In genomic region chr4:128553665-128554515, GRCh38 we compare ENCODE assay signal across 8 cellular contexts.
DNase-seq lines count a peak whose midpoint lies in the region; ATAC-seq and TF ChIP-seq lines count a peak whose summit lies in the region.

No MANE protein-coding gene starts in this region.

- no peaks in the 10 kb centered on the region for H3K36me3 ChIP-seq in esophagus squamous epithelium

- peak overlapping the region; percentile 50 to 80 (median 60) for H3K4me3 ChIP-seq in esophagus squamous epithelium

- DNase-seq in DMS79 treated with DMSO at 0.1 percent for 48 hours (lab: John Stamatoyannopoulos, UW) (peak; percentile 61), DMS79 (lab: John Stamatoyannopoulos, UW) (no peak), RKO (ENCODE audit: low spot score) (peak; percentile 23), esophagus squamous epithelium (lab: John Stamatoyannopoulos, UW) (no peak), sciatic nerve (ENCODE audit: low spot score) (no peak)
- no peak for DNase-seq in stimulated activated CD4-positive, alpha-beta T cell treated with anti-CD3 and anti-CD28 coated beads, Interleukin-12 subunit alpha, Interleukin-12 subunit beta, amount 100 ng/mL, for 4 hours
- DNase-seq in activated CD8-positive, alpha-beta memory T cell treated with anti-CD3 and anti-CD28 coated beads, Interleukin-2, amount 50 U/mL, for 4 hours, result no peak

- 17 to 27% methylated on average over 5 of the region's 5 CpGs for WGBS in esophagus squamous epithelium, 2 donors

- TF ChIP-seq POLR2A in esophagus squamous epithelium (IDR thresholded peaks at IDR 0.05), result no peak

- no peak for TF ChIP-seq CTCF in esophagus squamous epithelium (IDR thresholded peaks at IDR 0.05)

- H3K27ac ChIP-seq in esophagus squamous epithelium, result peak overlapping the region; percentile 79 to 92 (median 88)

- intact Hi-C loops in esophagus squamous epithelium (cut with DNase I) (no loop called here), sciatic nerve (cut with DNase I) (no loop called here)

- peak; percentile 25 for ATAC-seq in sciatic nerve
- no peak for ATAC-seq in HG02623 (IDR thresholded peaks at IDR 0.05; ENCODE audit: unreplicated experiment)

- peaks cover 8 to 45% (median 13%) of the 10 kb centered on the region in 3 donors for H3K4me1 ChIP-seq in esophagus squamous epithelium

- no peaks in the 10 kb centered on the region for H3K27me3 ChIP-seq in esophagus squamous epithelium

- no peaks in the 10 kb centered on the region for H3K9me3 ChIP-seq in esophagus squamous epithelium

Comparison
In these comparisons a context has a peak if more than half of its experiments do, and no peak if none do; other contexts are left out.
1. DNase-seq: peak in DMS79 treated with DMSO at 0.1 percent for 48 hours (single experiment) and RKO (single experiment); none in DMS79 (single experiment), esophagus squamous epithelium (single experiment), sciatic nerve (single experiment), stimulated activated CD4-positive, alpha-beta T cell treated with anti-CD3 and anti-CD28 coated beads, Interleukin-12 subunit alpha, Interleukin-12 subunit beta, amount 100 ng/mL, for 4 hours (single experiment) and activated CD8-positive, alpha-beta memory T cell treated with anti-CD3 and anti-CD28 coated beads, Interleukin-2, amount 50 U/mL, for 4 hours (single experiment).